In genomic region chr2:85921659-85922058, GRCh38 we compare ENCODE assay signal across 16 cellular contexts. TPM values are rescaled to one million over a fixed set of nuclear protein-coding genes. Genes with fewer than 3 reads are reported as not detected.
DNase-seq lines count a peak whose midpoint lies in the region; ATAC-seq and TF ChIP-seq lines count a peak whose summit lies in the region.
"Had no signal": no experiment of that assay in that cellular context is flagged by ENCODE, and none has a peak within 500 bp of the region (broad histone marks: within the 10 kb centered on the region; RNA-seq: fewer than 3 reads in every experiment).

No MANE protein-coding gene starts in this region.

- no peak for TF ChIP-seq EP300 in gastroesophageal sphincter (IDR thresholded peaks at IDR 0.05)

- no peaks in the 10 kb centered on the region for H3K9me3 Mint-ChIP-seq in CD14-positive monocyte
- H3K9me3 Mint-ChIP-seq: activated naive CD8-positive, alpha-beta T cell treated with anti-CD3 and anti-CD28 coated beads, Interleukin-2, amount 50 U/mL, for 24 hours; activated T-cell treated with anti-CD3 and anti-CD28 coated beads, Interleukin-2, amount 50 U/mL, for 24 hours had no signal

- H3K27ac Mint-ChIP-seq in CD14-positive monocyte: no peak overlapping the region
- H3K27ac Mint-ChIP-seq: activated naive CD8-positive, alpha-beta T cell treated with anti-CD3 and anti-CD28 coated beads, Interleukin-2, amount 50 U/mL, for 24 hours; activated T-cell treated with anti-CD3 and anti-CD28 coated beads, Interleukin-2, amount 50 U/mL, for 24 hours; memory B cell had no signal

- H3K4me1 Mint-ChIP-seq in CD14-positive monocyte: peaks cover 16% of the 10 kb centered on the region

- 60 to 80% methylated on average over 5 of the region's 5 CpGs for WGBS in esophagus squamous epithelium, 2 donors
- 48 to 55% methylated on average over 5 of the region's 5 CpGs for WGBS in gastroesophageal sphincter (ENCODE audit: low coverage in 1 of 2), 2 donors

- H3K4me1 ChIP-seq in SJSA1 (replicated peaks) (peaks cover 30% of the 10 kb centered on the region), esophagus squamous epithelium (peaks cover 0 to 50% (median 25%) of the 10 kb centered on the region in 3 donors), gastroesophageal sphincter (peaks cover 0 to 55% (median 25%) of the 10 kb centered on the region in 3 donors)

- H3K36me3 ChIP-seq in SJSA1 (no peaks in the 10 kb centered on the region), esophagus squamous epithelium (no peaks in the 10 kb centered on the region), gastroesophageal sphincter (no peaks in the 10 kb centered on the region)
- H3K36me3 ChIP-seq: upper lobe of left lung had no signal

- no peaks in the 10 kb centered on the region for H3K27me3 Mint-ChIP-seq in CD14-positive monocyte (ENCODE audit: low read depth in 3 of 3)
- H3K27me3 Mint-ChIP-seq: activated T-cell treated with anti-CD3 and anti-CD28 coated beads, Interleukin-2, amount 50 U/mL, for 24 hours; memory B cell had no signal

- H3K27me3 ChIP-seq in SJSA1 (replicated peaks) (no peaks in the 10 kb centered on the region), esophagus squamous epithelium (peaks cover 0 to 24% (median 0%) of the 10 kb centered on the region in 4 donors), gastroesophageal sphincter (no peaks in the 10 kb centered on the region)
- H3K27me3 ChIP-seq: upper lobe of left lung had no signal

- DNase-seq in CMK (ENCODE audit: low read depth) (peak; percentile 24), SJSA1 (ENCODE audit: low read depth in 1 of 2, low spot score in 2 of 2) (peak in 1 of 2 experiments; percentile 36), esophagus squamous epithelium (lab: John Stamatoyannopoulos, UW) (no peak), substantia nigra (lab: John Stamatoyannopoulos, UW) (no peak), CD14-positive monocyte (ENCODE audit: low spot score) (no peak), COLO668 (lab: John Stamatoyannopoulos, UW; ENCODE audit: unreplicated experiment) (no peak)
- no peak for DNase-seq in stimulated activated CD4-positive, alpha-beta T cell treated with anti-CD3 and anti-CD28 coated beads, Interleukin-1b, Interleukin-23, amount 100 ng/mL, for 48 hours
- DNase-seq: activated naive CD8-positive, alpha-beta T cell treated with anti-CD3 and anti-CD28 coated beads, Interleukin-2, amount 50 U/mL, for 24 hours; activated T-cell treated with anti-CD3 and anti-CD28 coated beads, Interleukin-2, amount 50 U/mL, for 24 hours; SHP77; stimulated activated CD4-positive, alpha-beta T cell treated with anti-CD3 and anti-CD28 coated beads, Interleukin-4, amount 100 ng/mL, for 1 hour; stimulated activated CD8-positive, alpha-beta memory T cell treated with anti-CD3 and anti-CD28 coated beads, Interleukin-4, amount 100 ng/mL, for 48 hours; upper lobe of left lung had no signal

- peak overlapping the region; percentile 1; the same call in 1 of the 2 replicates for H3K27ac ChIP-seq in SJSA1
- peak overlapping the region; percentile 30 to 65 (median 50) for H3K27ac ChIP-seq in esophagus squamous epithelium
- H3K27ac ChIP-seq in substantia nigra (ENCODE audit: low read depth, low read length, poor library complexity, severe bottlenecking): peak overlapping the region; percentile 96
- peak overlapping the region in 2 of 4 donors; percentile 45 to 46 for H3K27ac ChIP-seq in gastroesophageal sphincter
- H3K27ac ChIP-seq: KMS-11, upper lobe of left lung had no signal

- intact Hi-C loops in esophagus squamous epithelium (cut with DNase I): no loop called here
- intact Hi-C loops in CD14-positive monocyte (cut with micrococcal nuclease): no loop called here

- H3K4me3 ChIP-seq in SJSA1: no peak overlapping the region
- no peak overlapping the region for H3K4me3 ChIP-seq in esophagus squamous epithelium
- no peak overlapping the region for H3K4me3 ChIP-seq in gastroesophageal sphincter
- H3K4me3 ChIP-seq: upper lobe of left lung had no signal

- TF ChIP-seq POLR2A in esophagus squamous epithelium (IDR thresholded peaks at IDR 0.05): no peak
- no peak for TF ChIP-seq POLR2A in gastroesophageal sphincter (IDR thresholded peaks at IDR 0.05)

- peaks cover 12% of the 10 kb centered on the region for H3K9me3 ChIP-seq in SJSA1 (replicated peaks)
- no peaks in the 10 kb centered on the region for H3K9me3 ChIP-seq in esophagus squamous epithelium
- H3K9me3 ChIP-seq in gastroesophageal sphincter: no peaks in the 10 kb centered on the region
- H3K9me3 ChIP-seq: upper lobe of left lung had no signal

- no peak overlapping the region for H3K4me3 Mint-ChIP-seq in CD14-positive monocyte
- H3K4me3 Mint-ChIP-seq: activated naive CD8-positive, alpha-beta T cell treated with anti-CD3 and anti-CD28 coated beads, Interleukin-2, amount 50 U/mL, for 24 hours; activated T-cell treated with anti-CD3 and anti-CD28 coated beads, Interleukin-2, amount 50 U/mL, for 24 hours; memory B cell had no signal

- peaks cover 0 to 2% of the 10 kb centered on the region in 2 donors for H3K36me3 Mint-ChIP-seq in CD14-positive monocyte

- no peak for ATAC-seq in gastroesophageal sphincter
- ATAC-seq: activated naive CD8-positive, alpha-beta T cell treated with anti-CD3 and anti-CD28 coated beads, Interleukin-2, amount 50 U/mL, for 24 hours had no signal

- TF ChIP-seq CTCF in esophagus squamous epithelium (IDR thresholded peaks at IDR 0.05) (no peak), CD14-positive monocyte (IDR thresholded peaks at IDR 0.05) (no peak), gastroesophageal sphincter (IDR thresholded peaks at IDR 0.05) (no peak)

RNA-seq across cellular contexts. Expression of gene ST3GAL5, which starts 32.9 kb away (rescaled TPM):
- 84.5 and 89.7 TPM in 2 replicates for total RNA-seq in SJSA1 (2014; rRNA removed; shearing (Covaris generic))
- total RNA-seq in esophagus squamous epithelium (10 to 100 TPM in 1 of 4 donors, 1 to 10 TPM in 3; 1.3 to 13.5 (median 5.2) TPM), gastroesophageal sphincter (10 to 100 TPM; 15.2 to 55.9 (median 22.7) TPM)
- polyA plus RNA-seq in CD14-positive monocyte: 10 to 100 TPM; 14.0 to 19.5 TPM
